Comparison of ENCODE assay signal across 22 cellular contexts in genomic region chr11:80028998-80029397, GRCh38.
A peak's percentile ranks its signal among the peaks of the same experiment; 100 is the strongest.
DNase-seq lines count a peak whose midpoint lies in the region; ATAC-seq, FAIRE-seq and TF ChIP-seq lines count a peak whose summit lies in the region.
"Had no signal": no experiment of that assay in that cellular context is flagged by ENCODE, and none has a peak within 500 bp of the region (broad histone marks: within the 10 kb centered on the region; RNA-seq: fewer than 3 reads in every experiment).

No MANE protein-coding gene starts in this region.

- H3K79me2 ChIP-seq in GM23338 (replicated peaks; ENCODE audit: insufficient read depth) (no peaks in the 10 kb centered on the region), H1 (ENCODE audit: control insufficient read depth in 1 of 2, insufficient read depth in 2 of 2, low read length in 2 of 2) (no peaks in the 10 kb centered on the region)

- no peaks in the 10 kb centered on the region for H3K9me2 ChIP-seq in GM23338 (ENCODE audit: insufficient read depth)

- no peaks in the 10 kb centered on the region for H3K27me3 ChIP-seq in GM23338 (ENCODE audit: insufficient read depth)
- no peaks in the 10 kb centered on the region for H3K27me3 ChIP-seq in H1 (replicated peaks in 1 of 4; ENCODE audit: control insufficient read depth in 3 of 4, extremely low read depth in 1 of 4, insufficient read depth in 3 of 4, low read length in 3 of 4)
- no peaks in the 10 kb centered on the region for H3K27me3 ChIP-seq in mesenchymal stem cell (ENCODE audit: control insufficient read depth in 1 of 2, insufficient read depth in 1 of 2, low read length in 2 of 2)
- H3K27me3 ChIP-seq in right atrium auricular region: no peaks in the 10 kb centered on the region
- H3K27me3 ChIP-seq: BLaER1 had no signal

- H3K4me3 ChIP-seq in GM23338 (no peak overlapping the region), H1 (ENCODE audit: extremely low read depth in 1 of 4, insufficient read depth in 2 of 4, low read depth in 3 of 4, low read length in 4 of 4) (no peak overlapping the region), mesenchymal stem cell (ENCODE audit: insufficient read depth in 1 of 2, low read depth in 1 of 2, low read length in 2 of 2) (no peak overlapping the region), right atrium auricular region (no peak overlapping the region)
- H3K4me3 ChIP-seq: BLaER1, GM23248 had no signal

- H2AFZ ChIP-seq in GM23338: peak overlapping the region; percentile 4; the same call in 1 of the 2 replicates
- H2AFZ ChIP-seq in H1 (ENCODE audit: low read length): 0 out of 2 replicates have a peak overlapping the region, but pooled peaks have one; percentile 24
- H2AFZ ChIP-seq in mesenchymal stem cell (ENCODE audit: low read depth, low read length): no peak overlapping the region
- H2AFZ ChIP-seq: GM23248 had no signal

- H3K18ac ChIP-seq in H1 (ENCODE audit: extremely low read depth, low read length) (no peak overlapping the region), mesenchymal stem cell (ENCODE audit: low read depth in 1 of 2, low read length in 2 of 2) (no peak overlapping the region)

- no peak overlapping the region for H2BK120ac ChIP-seq in H1 (replicated peaks; ENCODE audit: low read depth, low read length)
- no peak overlapping the region for H2BK120ac ChIP-seq in mesenchymal stem cell (ENCODE audit: low read depth, low read length)

- H3K79me1 ChIP-seq in H1 (ENCODE audit: low read depth, low read length) (no peaks in the 10 kb centered on the region), mesenchymal stem cell (replicated peaks; ENCODE audit: low read length, poor library complexity, severe bottlenecking) (no peaks in the 10 kb centered on the region)

- H4K20me1 ChIP-seq in GM23338 (replicated peaks; ENCODE audit: insufficient read depth): no peaks in the 10 kb centered on the region
- no peaks in the 10 kb centered on the region for H4K20me1 ChIP-seq in H1 (replicated peaks in 1 of 2; ENCODE audit: control insufficient read depth in 1 of 2, insufficient read depth in 2 of 2, low read length in 2 of 2)
- H4K20me1 ChIP-seq: BLaER1 had no signal

- no peak for TF ChIP-seq CTCF in GM23338 (conservative IDR thresholded peaks at IDR 0.05; ENCODE audit: low read depth in 2 of 2)
- no peak for TF ChIP-seq CTCF in H1 (IDR thresholded peaks at IDR 0.05; ENCODE audit: control extremely low read depth in 1 of 3, insufficient read depth in 1 of 3, low read depth in 1 of 3, low read length in 3 of 3)
- TF ChIP-seq CTCF in right atrium auricular region (IDR thresholded peaks at IDR 0.05): no peak

- no peak for FAIRE-seq in H1 (lab: Jason Lieb, UNC)
- FAIRE-seq: A204.1, G401.6, GM12892, GM19239, H54 had no signal

- no peak overlapping the region for H3K27ac ChIP-seq in GM23338 (ENCODE audit: low read depth)
- H3K27ac ChIP-seq in H1 (ENCODE audit: low read depth, low read length): no peak overlapping the region
- H3K27ac ChIP-seq in mesenchymal stem cell (ENCODE audit: low read length, poor library complexity, severe bottlenecking): no peak overlapping the region
- H3K27ac ChIP-seq in right atrium auricular region: no peak overlapping the region
- H3K27ac ChIP-seq: 22Rv1, BLaER1, C4-2B, GM23248 had no signal

- H3K56ac ChIP-seq in H1 (replicated peaks; ENCODE audit: insufficient read length, low read depth, low read length): no peak overlapping the region

- H2BK5ac ChIP-seq in H1 (ENCODE audit: low read depth, low read length) (no peak overlapping the region), mesenchymal stem cell (ENCODE audit: low read depth, low read length, poor library complexity, severe bottlenecking) (no peak overlapping the region)

- no peak for DNase-seq in GM23338 (ENCODE audit: low spot score)
- no peak for DNase-seq in H1 (ENCODE audit: low read depth in 1 of 2, low spot score in 2 of 2)
- DNase-seq in mesenchymal stem cell: no peak
- no peak for DNase-seq in right atrium auricular region (ENCODE audit: low spot score)
- DNase-seq in activated T-cell treated with anti-CD3 and anti-CD28 coated beads, Interleukin-2, amount 50 U/mL, for 72 hours: no peak
- no peak for DNase-seq in pons (ENCODE audit: low spot score)
- DNase-seq: Caco-2; CD4-positive, CD25-positive, alpha-beta regulatory T cell; CD8-positive, alpha-beta T cell; DMS153; DND-41; GM23248; HCEC 1CT had no signal

- H3K4me1 ChIP-seq in GM23338 (ENCODE audit: insufficient read depth): no peaks in the 10 kb centered on the region
- H3K4me1 ChIP-seq in H1 (replicated peaks in 1 of 4; ENCODE audit: control insufficient read depth in 3 of 4, insufficient read depth in 4 of 4, low read length in 3 of 4): no peaks in the 10 kb centered on the region
- H3K4me1 ChIP-seq in mesenchymal stem cell (ENCODE audit: control insufficient read depth, insufficient read depth, low read depth, low read length): peaks cover 2% of the 10 kb centered on the region
- H3K4me1 ChIP-seq in right atrium auricular region: no peaks in the 10 kb centered on the region
- H3K4me1 ChIP-seq: BLaER1, Caco-2 had no signal

- H2AK5ac ChIP-seq in H1 (ENCODE audit: low read depth, low read length) (no peak overlapping the region), mesenchymal stem cell (ENCODE audit: low read length, severe bottlenecking) (peak overlapping the region; percentile 73)

- H3K14ac ChIP-seq in H1 (ENCODE audit: insufficient read length): no peak overlapping the region
- H3K14ac ChIP-seq in mesenchymal stem cell (ENCODE audit: low read length in 2 of 2): no peak overlapping the region

- no peaks in the 10 kb centered on the region for H3F3A ChIP-seq in GM23338 (replicated peaks; ENCODE audit: low read depth)

- no peak overlapping the region for H3K27ac Mint-ChIP-seq in GM23338
- H3K27ac Mint-ChIP-seq in activated T-cell treated with anti-CD3 and anti-CD28 coated beads, Interleukin-2, amount 50 U/mL, for 72 hours: no peak overlapping the region
- H3K27ac Mint-ChIP-seq: B cell; CD4-positive, CD25-positive, alpha-beta regulatory T cell; CD8-positive, alpha-beta T cell had no signal

- H3K9me3 Mint-ChIP-seq in GM23338: no peaks in the 10 kb centered on the region
- peaks cover 8 to 9% of the 10 kb centered on the region in 2 donors for H3K9me3 Mint-ChIP-seq in activated T-cell treated with anti-CD3 and anti-CD28 coated beads, Interleukin-2, amount 50 U/mL, for 72 hours

- H4K8ac ChIP-seq in H1 (ENCODE audit: extremely low read depth, insufficient read depth, low read length) (no peak overlapping the region), mesenchymal stem cell (ENCODE audit: low read length) (no peak overlapping the region)

- TF ChIP-seq RAD21 in H1 (IDR thresholded peaks at IDR 0.05 in 1 of 2, conservative IDR thresholded peaks at IDR 0.05 in 1 of 2; ENCODE audit: low read depth in 2 of 2, low read length in 2 of 2): no peak

- TF ChIP-seq POLR2A in H1 (IDR thresholded peaks at IDR 0.05; ENCODE audit: control extremely low read depth in 1 of 2, low read depth in 2 of 2, low read length in 2 of 2): no peak

- no peak overlapping the region for H2BK20ac ChIP-seq in H1 (ENCODE audit: low read length)

- CTCF ChIA-PET in H1 (lab: Charles Lee; ENCODE audit: partially characterized antibody): no interaction called here

- H3K4me2 ChIP-seq in GM23338: no peak overlapping the region
- no peak overlapping the region for H3K4me2 ChIP-seq in H1 (ENCODE audit: insufficient read depth in 1 of 2, low read depth in 2 of 2, low read length in 2 of 2)
- H3K4me2 ChIP-seq in mesenchymal stem cell (ENCODE audit: low read length, poor library complexity, severe bottlenecking): no peak overlapping the region
- H3K4me2 ChIP-seq: BLaER1 had no signal

- H4K5ac ChIP-seq in H1 (ENCODE audit: insufficient read length, low read depth, low read length): no peak overlapping the region

- H3K9ac ChIP-seq in H1 (replicated peaks in 1 of 4; ENCODE audit: extremely low read depth in 1 of 4, low read depth in 3 of 4, low read length in 3 of 4) (no peak overlapping the region), mesenchymal stem cell (ENCODE audit: low read length) (no peak overlapping the region)
- H3K9ac ChIP-seq: BLaER1, GM23248 had no signal

- peaks cover 7% of the 10 kb centered on the region; the same call in 2 of the 3 replicates for H3K4me1 Mint-ChIP-seq in GM23338
- H3K4me1 Mint-ChIP-seq in activated T-cell treated with anti-CD3 and anti-CD28 coated beads, Interleukin-2, amount 50 U/mL, for 72 hours (ENCODE audit: low read depth): no peaks in the 10 kb centered on the region
- H3K4me1 Mint-ChIP-seq: B cell; CD4-positive, CD25-positive, alpha-beta regulatory T cell had no signal

- H2BK15ac ChIP-seq in H1 (ENCODE audit: low read length) (no peak overlapping the region), mesenchymal stem cell (ENCODE audit: low read depth, poor library complexity, severe bottlenecking) (no peak overlapping the region)

- no peaks in the 10 kb centered on the region for H3K23me2 ChIP-seq in H1 (ENCODE audit: low read depth, low read length)

- no peak for ATAC-seq in GM23338
- no peak for ATAC-seq in activated T-cell treated with anti-CD3 and anti-CD28 coated beads, Interleukin-2, amount 50 U/mL, for 72 hours (replicated peaks in 1 of 2)
- ATAC-seq: CD8-positive, alpha-beta T cell had no signal

- H3K9me3 ChIP-seq in H1 (ENCODE audit: insufficient read depth in 2 of 2, low read depth in 1 of 2, low read length in 1 of 2): no peaks in the 10 kb centered on the region
- peaks cover 8% of the 10 kb centered on the region for H3K9me3 ChIP-seq in mesenchymal stem cell (ENCODE audit: control insufficient read depth, low read length)
- H3K9me3 ChIP-seq in right atrium auricular region: peaks cover 0 to 9% of the 10 kb centered on the region in 2 donors
- H3K9me3 ChIP-seq: BLaER1, Caco-2 had no signal

- H2BK12ac ChIP-seq in H1 (ENCODE audit: low read depth, low read length) (no peak overlapping the region), mesenchymal stem cell (ENCODE audit: low read length in 2 of 2) (no peak overlapping the region)

- WGBS in H1 (ENCODE audit: extremely low coverage in 1 of 2, insufficient coverage in 1 of 2, insufficient read length in 1 of 2, insufficient replicate concordance in 2 of 2, low coverage in 1 of 2, low lambda C conversion rate in 2 of 2, missing lambda C conversion rate in 1 of 2), 2 experiments: 100% methylated on average over 3 of the region's 3 CpGs; no CpG with 5 or more reads in 1 of the 2 experiments
- 72% methylated on average over 1 of the region's 3 CpGs for WGBS in mesenchymal stem cell

- H3K4ac ChIP-seq in H1 (replicated peaks; ENCODE audit: insufficient read length, low read depth, low read length): no peak overlapping the region
- no peak overlapping the region for H3K4ac ChIP-seq in mesenchymal stem cell (ENCODE audit: low read depth in 1 of 2, low read length in 2 of 2)

- no peak overlapping the region for H3K4me3 Mint-ChIP-seq in GM23338
- H3K4me3 Mint-ChIP-seq in activated T-cell treated with anti-CD3 and anti-CD28 coated beads, Interleukin-2, amount 50 U/mL, for 72 hours: no peak overlapping the region
- H3K4me3 Mint-ChIP-seq: B cell; CD4-positive, CD25-positive, alpha-beta regulatory T cell; CD8-positive, alpha-beta T cell had no signal

- H4K91ac ChIP-seq in H1 (replicated peaks; ENCODE audit: insufficient read length, low read length) (no peak overlapping the region), mesenchymal stem cell (ENCODE audit: low read length) (no peak overlapping the region)

- H3K36me3 ChIP-seq in GM23338 (ENCODE audit: insufficient read depth): no peaks in the 10 kb centered on the region
- no peaks in the 10 kb centered on the region for H3K36me3 ChIP-seq in H1 (ENCODE audit: control insufficient read depth in 2 of 4, insufficient read depth in 4 of 4, low read length in 3 of 4)
- H3K36me3 ChIP-seq in mesenchymal stem cell (ENCODE audit: control insufficient read depth in 1 of 2, insufficient read depth in 2 of 2, low read depth in 1 of 2, low read length in 2 of 2): no peaks in the 10 kb centered on the region
- H3K36me3 ChIP-seq in right atrium auricular region: no peaks in the 10 kb centered on the region
- H3K36me3 ChIP-seq: BLaER1 had no signal

- H3K36me3 Mint-ChIP-seq in GM23338 (ENCODE audit: low read depth): no peaks in the 10 kb centered on the region
- H3K36me3 Mint-ChIP-seq in activated T-cell treated with anti-CD3 and anti-CD28 coated beads, Interleukin-2, amount 50 U/mL, for 72 hours (ENCODE audit: insufficient read depth in 2 of 2): peaks cover 0 to 1% of the 10 kb centered on the region in 2 donors
- H3K36me3 Mint-ChIP-seq: CD4-positive, CD25-positive, alpha-beta regulatory T cell; CD8-positive, alpha-beta T cell had no signal

- TF ChIP-seq EP300 in H1 (IDR thresholded peaks at IDR 0.05; ENCODE audit: borderline replicate concordance in 1 of 2, low read depth in 2 of 2, low read length in 2 of 2): no peak

- no peaks in the 10 kb centered on the region for H3K27me3 Mint-ChIP-seq in GM23338 (ENCODE audit: insufficient read depth, low read depth, poor library complexity)
- no peaks in the 10 kb centered on the region for H3K27me3 Mint-ChIP-seq in activated T-cell treated with anti-CD3 and anti-CD28 coated beads, Interleukin-2, amount 50 U/mL, for 72 hours (ENCODE audit: low read depth)
- H3K27me3 Mint-ChIP-seq: B cell; CD4-positive, CD25-positive, alpha-beta regulatory T cell had no signal

- POLR2A ChIA-PET in H1 (lab: Charles Lee; ENCODE audit: partially characterized antibody): no interaction called here

- no peak overlapping the region for H3K23ac ChIP-seq in H1 (ENCODE audit: insufficient read length)
- no peak overlapping the region for H3K23ac ChIP-seq in mesenchymal stem cell (ENCODE audit: low read length in 2 of 2)
